In the genomic region with DNA sequence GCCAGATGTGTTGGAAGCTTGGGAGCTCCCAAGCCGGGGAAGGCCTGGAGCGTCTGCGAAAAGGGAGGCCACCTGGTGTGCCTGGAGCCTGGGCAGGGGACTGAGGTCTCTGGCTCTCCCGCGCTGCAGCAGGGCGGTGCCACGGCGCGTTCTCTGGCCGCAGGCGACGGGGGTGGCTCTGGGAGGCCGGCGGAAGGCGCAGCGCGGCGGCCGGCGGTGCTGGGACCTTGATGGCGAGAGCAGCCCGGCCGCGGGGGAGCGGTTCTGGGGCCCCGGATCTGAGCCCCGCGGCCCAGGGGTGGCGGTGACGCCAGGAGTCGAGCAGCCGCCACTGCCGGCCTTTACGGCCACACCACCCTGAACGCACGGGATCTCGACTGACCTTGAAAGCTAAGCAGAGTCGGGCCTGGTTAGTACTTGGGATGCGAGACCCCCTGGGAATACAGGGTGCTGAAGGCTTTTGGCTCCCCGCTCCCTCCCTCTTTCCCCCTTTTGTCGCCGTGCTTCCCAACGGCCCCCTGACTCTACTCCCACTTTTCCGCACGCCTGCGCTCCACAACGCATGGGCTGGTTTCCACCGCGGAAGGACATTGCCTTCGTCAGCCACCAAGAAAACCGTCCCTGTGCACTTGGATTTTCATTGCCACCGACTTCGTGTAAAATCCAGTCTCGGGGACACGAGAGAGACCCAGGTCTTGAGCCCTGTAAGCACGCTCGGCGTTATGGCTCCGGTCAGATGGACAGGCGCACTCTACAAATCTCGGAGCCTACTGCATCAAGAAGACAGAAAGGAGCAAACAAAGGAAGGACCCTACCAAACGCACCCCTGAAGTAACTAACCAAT, we compare ENCODE assay signal across 17 cellular contexts. TPM values are rescaled to one million over a fixed set of nuclear protein-coding genes. Genes with fewer than 3 reads are reported as not detected.
DNase-seq lines count a peak whose midpoint lies in the region; ATAC-seq, FAIRE-seq and TF ChIP-seq lines count a peak whose summit lies in the region.
"Had no signal": no experiment of that assay in that cellular context is flagged by ENCODE, and none has a peak within 500 bp of the region (broad histone marks: within the 10 kb centered on the region; RNA-seq: fewer than 3 reads in every experiment).

No MANE protein-coding gene starts in this region.

- H4K20me1 ChIP-seq in endothelial cell of umbilical vein (replicated peaks; ENCODE audit: control insufficient read depth, extremely low read depth, insufficient read depth, low read length) = no peaks in the 10 kb centered on the region

- no peak overlapping the region for H2BK12ac ChIP-seq in trophoblast cell (ENCODE audit: low read length)

- H3K9me3 ChIP-seq in endothelial cell of umbilical vein (replicated peaks; ENCODE audit: control insufficient read depth, insufficient read depth, low read length) (no peaks in the 10 kb centered on the region), trophoblast cell (ENCODE audit: insufficient read depth, low read depth, low read length) (peaks cover 31% of the 10 kb centered on the region)
- H3K9me3 ChIP-seq: testis had no signal

- H3K9me3 Mint-ChIP-seq in activated CD4-positive, alpha-beta memory T cell treated with anti-CD3 and anti-CD28 coated beads, Interleukin-2, amount 10 ng/mL, durations not matched to agents 7 days and 5 days = no peaks in the 10 kb centered on the region
- peaks cover 3% of the 10 kb centered on the region for H3K9me3 Mint-ChIP-seq in activated CD4-positive, alpha-beta memory T cell treated with anti-CD3 and anti-CD28 coated beads for 36 hours

- no TSS peak for BruUV-seq in endothelial cell of umbilical vein (replicated peaks; lab: Mats Ljungman, UMichigan)

- H3K4ac ChIP-seq in trophoblast cell (ENCODE audit: low read depth, low read length) = no peak overlapping the region

- TF ChIP-seq CTCF in GM20000 (IDR thresholded peaks at IDR 0.05; ENCODE audit: extremely low read depth, missing control alignments) = no peak
- no peak for TF ChIP-seq CTCF in endothelial cell of umbilical vein (IDR thresholded peaks at IDR 0.05; ENCODE audit: extremely low read depth in 1 of 2, insufficient read depth in 1 of 2, low read depth in 1 of 2, low read length in 2 of 2)

- H4K12ac ChIP-seq in trophoblast cell (ENCODE audit: low read depth, low read length) = no peak overlapping the region

- H2AK5ac ChIP-seq in trophoblast cell (ENCODE audit: low read length) = no peak overlapping the region

- CTCF ChIA-PET in activated CD4-positive, alpha-beta memory T cell treated with anti-CD3 and anti-CD28 coated beads, Interleukin-2, amount 10 ng/mL, durations not matched to agents 7 days and 5 days (lab: Charles Lee) = no interaction called here
- CTCF ChIA-PET in activated CD4-positive, alpha-beta memory T cell treated with anti-CD3 and anti-CD28 coated beads for 36 hours (lab: Charles Lee) = no interaction called here
- CTCF ChIA-PET in endothelial cell of umbilical vein (lab: Charles Lee) = no interaction called here

- H3K4me3 Mint-ChIP-seq in activated CD4-positive, alpha-beta memory T cell treated with anti-CD3 and anti-CD28 coated beads, Interleukin-2, amount 10 ng/mL, durations not matched to agents 7 days and 5 days = no peak overlapping the region
- H3K4me3 Mint-ChIP-seq in activated CD4-positive, alpha-beta memory T cell treated with anti-CD3 and anti-CD28 coated beads for 36 hours = no peak overlapping the region
- H3K4me3 Mint-ChIP-seq: nephron progenitor cell had no signal

- no peak for ATAC-seq in HG03135 (IDR thresholded peaks at IDR 0.05; ENCODE audit: unreplicated experiment)
- ATAC-seq: left lobe of liver had no signal

- H3K14ac ChIP-seq in trophoblast cell (ENCODE audit: low read length) = no peak overlapping the region

- peaks cover 39% of the 10 kb centered on the region for H3K4me1 Mint-ChIP-seq in activated CD4-positive, alpha-beta memory T cell treated with anti-CD3 and anti-CD28 coated beads, Interleukin-2, amount 10 ng/mL, durations not matched to agents 7 days and 5 days
- H3K4me1 Mint-ChIP-seq in activated CD4-positive, alpha-beta memory T cell treated with anti-CD3 and anti-CD28 coated beads for 36 hours (ENCODE audit: low read depth) = peaks cover 34% of the 10 kb centered on the region
- H3K4me1 Mint-ChIP-seq: nephron progenitor cell had no signal

- H4K8ac ChIP-seq in trophoblast cell (ENCODE audit: low read depth, low read length) = no peak overlapping the region

- H2BK5ac ChIP-seq in trophoblast cell (ENCODE audit: low read depth, low read length, poor library complexity) = no peak overlapping the region

- no peak overlapping the region for H4K91ac ChIP-seq in trophoblast cell (ENCODE audit: low read depth, low read length)

- H3K36me3 ChIP-seq in endothelial cell of umbilical vein (ENCODE audit: control insufficient read depth in 2 of 2, extremely low read depth in 1 of 2, insufficient read depth in 2 of 2, low read length in 2 of 2) (no peaks in the 10 kb centered on the region), trophoblast cell (ENCODE audit: control insufficient read depth in 1 of 2, insufficient read depth in 2 of 2, low read length in 2 of 2) (no peaks in the 10 kb centered on the region)

- H3K4me3 ChIP-seq in endothelial cell of umbilical vein (replicated peaks in 1 of 3; ENCODE audit: insufficient read depth in 1 of 3, low read depth in 1 of 3, low read length in 3 of 3) (no peak overlapping the region), trophoblast cell (ENCODE audit: low read depth, low read length) (peak overlapping the region; percentile 23)

- no peaks in the 10 kb centered on the region for H3K79me1 ChIP-seq in trophoblast cell (ENCODE audit: low read length)

- H3K23ac ChIP-seq in trophoblast cell (ENCODE audit: low read length) = peak overlapping the region; percentile 30

- POLR2A ChIA-PET in activated CD4-positive, alpha-beta memory T cell treated with anti-CD3 and anti-CD28 coated beads, Interleukin-2, amount 10 ng/mL, durations not matched to agents 7 days and 5 days (lab: Charles Lee) = no interaction called here
- POLR2A ChIA-PET in activated CD4-positive, alpha-beta memory T cell treated with anti-CD3 and anti-CD28 coated beads for 36 hours (lab: Charles Lee) = no interaction called here
- POLR2A ChIA-PET in endothelial cell of umbilical vein (lab: Charles Lee) = no interaction called here

- no peak for FAIRE-seq in endothelial cell of umbilical vein (lab: Jason Lieb, UNC)
- FAIRE-seq: bronchial epithelial cell, endometrium had no signal

- H3K36me3 Mint-ChIP-seq in activated CD4-positive, alpha-beta memory T cell treated with anti-CD3 and anti-CD28 coated beads, Interleukin-2, amount 10 ng/mL, durations not matched to agents 7 days and 5 days (ENCODE audit: low read depth) = peaks cover 20% of the 10 kb centered on the region
- H3K36me3 Mint-ChIP-seq in activated CD4-positive, alpha-beta memory T cell treated with anti-CD3 and anti-CD28 coated beads for 36 hours = peaks cover 2% of the 10 kb centered on the region

- TF ChIP-seq POLR2A in endothelial cell of umbilical vein (IDR thresholded peaks at IDR 0.05; ENCODE audit: low read depth, low read length) = no peak

- no peak overlapping the region for H2BK120ac ChIP-seq in trophoblast cell (ENCODE audit: insufficient read depth, low read length, poor library complexity)

- H2AFZ ChIP-seq in endothelial cell of umbilical vein (ENCODE audit: low read depth, low read length) (no peak overlapping the region), trophoblast cell (ENCODE audit: insufficient read depth, low read length, poor library complexity) (no peak overlapping the region)

- dilution Hi-C loops in endothelial cell of umbilical vein (cut with MboI; ENCODE audit: extremely low pct_ligation_motif_present, low sequenced_read_pairs) = no loop called here

- H3K18ac ChIP-seq in trophoblast cell (ENCODE audit: low read length) = no peak overlapping the region

- H3K27me3 ChIP-seq in endothelial cell of umbilical vein (ENCODE audit: control insufficient read depth in 2 of 2, insufficient read depth in 2 of 2, low read length in 2 of 2) (peaks cover 21 to 71% of the 10 kb centered on the region in 2 experiments), trophoblast cell (ENCODE audit: insufficient read depth, low read length) (peaks cover 67% of the 10 kb centered on the region)
- H3K27me3 ChIP-seq: testis had no signal

- H3K27ac Mint-ChIP-seq in activated CD4-positive, alpha-beta memory T cell treated with anti-CD3 and anti-CD28 coated beads, Interleukin-2, amount 10 ng/mL, durations not matched to agents 7 days and 5 days = peak overlapping the region; percentile 26
- no peak overlapping the region for H3K27ac Mint-ChIP-seq in activated CD4-positive, alpha-beta memory T cell treated with anti-CD3 and anti-CD28 coated beads for 36 hours
- H3K27ac Mint-ChIP-seq: nephron progenitor cell had no signal

- peaks cover 67% of the 10 kb centered on the region for H3K27me3 Mint-ChIP-seq in activated CD4-positive, alpha-beta memory T cell treated with anti-CD3 and anti-CD28 coated beads, Interleukin-2, amount 10 ng/mL, durations not matched to agents 7 days and 5 days
- H3K27me3 Mint-ChIP-seq in activated CD4-positive, alpha-beta memory T cell treated with anti-CD3 and anti-CD28 coated beads for 36 hours = peaks cover 69% of the 10 kb centered on the region

- H3K4me1 ChIP-seq in endothelial cell of umbilical vein (ENCODE audit: control insufficient read depth, extremely low read depth, insufficient read depth, low read length) (no peaks in the 10 kb centered on the region), trophoblast cell (ENCODE audit: control insufficient read depth in 1 of 2, insufficient read depth in 2 of 2, low read length in 2 of 2) (peaks cover 3 to 15% of the 10 kb centered on the region in 2 experiments)

- H3K27ac ChIP-seq in endothelial cell of umbilical vein (ENCODE audit: insufficient read depth, low read depth, low read length) (no peak overlapping the region), trophoblast cell (ENCODE audit: low read depth, low read length) (no peak overlapping the region)
- H3K27ac ChIP-seq: skin epidermis, testis, VCaP had no signal

- H3K79me2 ChIP-seq in endothelial cell of umbilical vein (ENCODE audit: control insufficient read depth, insufficient read depth, low read length) (no peaks in the 10 kb centered on the region), trophoblast cell (ENCODE audit: control insufficient read depth, insufficient read depth, low read length, poor library complexity) (no peaks in the 10 kb centered on the region)

- intact Hi-C loops in activated CD4-positive, alpha-beta memory T cell treated with anti-CD3 and anti-CD28 coated beads for 36 hours (cut with micrococcal nuclease) = loop anchor here (5.0 kb wide), 1 partner anchor 75 kb away; a partner anchor contains a TSS
- intact Hi-C loops in endothelial cell of umbilical vein (cut with micrococcal nuclease) = no loop called here

- WGBS in trophoblast cell (ENCODE audit: extremely low coverage, insufficient coverage, insufficient read length) = no CpG with 5 or more reads among the region's 62 CpGs

- no peaks in the 10 kb centered on the region for H3K9me1 ChIP-seq in endothelial cell of umbilical vein (replicated peaks; ENCODE audit: control insufficient read depth, extremely low read depth, insufficient read depth, low read length)

- no peak overlapping the region for H3K9ac ChIP-seq in endothelial cell of umbilical vein (replicated peaks; ENCODE audit: extremely low read depth, insufficient read depth, low read length)
- no peak overlapping the region for H3K9ac ChIP-seq in trophoblast cell (ENCODE audit: low read length)

- H3K4me2 ChIP-seq in endothelial cell of umbilical vein (ENCODE audit: insufficient read depth, low read length) = no peak overlapping the region
- H3K4me2 ChIP-seq in trophoblast cell (ENCODE audit: low read length) = peak overlapping the region; percentile 38

- DNase-seq in activated CD4-positive, alpha-beta memory T cell treated with anti-CD3 and anti-CD28 coated beads, Interleukin-2, amount 10 ng/mL, durations not matched to agents 7 days and 5 days = no peak
- no peak for DNase-seq in activated CD4-positive, alpha-beta memory T cell treated with anti-CD3 and anti-CD28 coated beads for 36 hours
- DNase-seq in GM20000 (ENCODE audit: low spot score) (peak; percentile 55), endothelial cell of umbilical vein (ENCODE audit: low read depth, low spot score) (no peak), trophoblast cell (no peak), cortex of kidney (lab: John Stamatoyannopoulos, UW) (no peak), nucleus accumbens (lab: John Stamatoyannopoulos, UW) (no peak)
- DNase-seq: MV-4-11, nephron progenitor cell, testis had no signal

RNA-seq across cellular contexts. Expression of a gene that starts 9.5 kb away (rescaled TPM):
- total RNA-seq in activated CD4-positive, alpha-beta memory T cell treated with anti-CD3 and anti-CD28 coated beads, Interleukin-2, amount 10 ng/mL, durations not matched to agents 7 days and 5 days = not detected
- total RNA-seq in activated CD4-positive, alpha-beta memory T cell treated with anti-CD3 and anti-CD28 coated beads for 36 hours = under 1 TPM in 1 of 2 experiments, not detected in 1; 0.10 TPM
- total RNA-seq in endothelial cell of umbilical vein = not detected in 2 replicates
- polyA plus RNA-seq in endothelial cell of umbilical vein = not detected in 2 replicates
- not detected in 2 replicates for polyA plus RNA-seq in endothelial cell of umbilical vein (2011; cell fraction: cytosol; rRNA removed)
- polyA plus RNA-seq in endothelial cell of umbilical vein (2011; cell fraction: nucleus; rRNA removed) = not detected in 2 replicates
- polyA plus RNA-seq in endothelial cell of umbilical vein (2012) = not detected in 2 replicates
- not detected in 2 replicates for polyA minus RNA-seq in endothelial cell of umbilical vein
- not detected for polyA minus RNA-seq in endothelial cell of umbilical vein (2011; cell fraction: cytosol; rRNA and poly(A)+ RNA removed)
- not detected in 2 replicates for polyA minus RNA-seq in endothelial cell of umbilical vein (2011; cell fraction: nucleus; rRNA and poly(A)+ RNA removed)
- polyA plus RNA-seq in trophoblast cell (2013) = 0.03 TPM in 1 of 2 replicates, not detected in the other
- total RNA-seq: bronchial epithelial cell, left lobe of liver had no signal

RNA-seq across cellular contexts. Expression of a gene that starts 46.7 kb away (rescaled TPM):
- not detected for total RNA-seq in activated CD4-positive, alpha-beta memory T cell treated with anti-CD3 and anti-CD28 coated beads, Interleukin-2, amount 10 ng/mL, durations not matched to agents 7 days and 5 days
- total RNA-seq in activated CD4-positive, alpha-beta memory T cell treated with anti-CD3 and anti-CD28 coated beads for 36 hours = not detected
- total RNA-seq in endothelial cell of umbilical vein = not detected in 2 replicates
- not detected in 2 replicates for polyA plus RNA-seq in endothelial cell of umbilical vein
- polyA plus RNA-seq in endothelial cell of umbilical vein (2011; cell fraction: cytosol; rRNA removed) = not detected in 2 replicates
- polyA plus RNA-seq in endothelial cell of umbilical vein (2011; cell fraction: nucleus; rRNA removed) = not detected in 2 replicates
- not detected in 2 replicates for polyA plus RNA-seq in endothelial cell of umbilical vein (2012)
- not detected in 2 replicates for polyA minus RNA-seq in endothelial cell of umbilical vein
- not detected for polyA minus RNA-seq in endothelial cell of umbilical vein (2011; cell fraction: cytosol; rRNA and poly(A)+ RNA removed)
- not detected in 2 replicates for polyA minus RNA-seq in endothelial cell of umbilical vein (2011; cell fraction: nucleus; rRNA and poly(A)+ RNA removed)
- polyA plus RNA-seq in trophoblast cell (2013) = not detected in 2 replicates
- total RNA-seq: bronchial epithelial cell, left lobe of liver, SK-MEL-5, testis had no signal
